ENCODE assay signal across 9 cellular contexts in genomic region chr20:49676581-49677291, GRCh38. TPM values are rescaled to one million over a fixed set of nuclear protein-coding genes. Genes with fewer than 3 reads are reported as not detected.
DNase-seq lines count a peak whose midpoint lies in the region; ATAC-seq, FAIRE-seq and TF ChIP-seq lines count a peak whose summit lies in the region.
"Had no signal": no experiment of that assay in that cellular context is flagged by ENCODE, and none has a peak within 500 bp of the region (broad histone marks: within the 10 kb centered on the region; RNA-seq: fewer than 3 reads in every experiment).

No MANE protein-coding gene starts in this region.

- H3K36me3 Mint-ChIP-seq in activated naive CD8-positive, alpha-beta T cell treated with anti-CD3 and anti-CD28 coated beads, Interleukin-2, amount 10 ng/mL, durations not matched to agents 7 days and 5 days = peaks cover 8% of the 10 kb centered on the region

- intact Hi-C loops in HepG2 (cut with micrococcal nuclease; ENCODE audit: unreplicated experiment) = no loop called here

- H3K4me1 Mint-ChIP-seq in activated naive CD8-positive, alpha-beta T cell treated with anti-CD3 and anti-CD28 coated beads, Interleukin-2, amount 10 ng/mL, durations not matched to agents 7 days and 5 days = peaks cover 44% of the 10 kb centered on the region

- no peak for TF ChIP-seq POLR2A in HepG2 (IDR thresholded peaks at IDR 0.05; ENCODE audit: insufficient read depth in 1 of 2, low read depth in 2 of 2, low read length in 2 of 2)

- H3K27ac Mint-ChIP-seq in activated naive CD8-positive, alpha-beta T cell treated with anti-CD3 and anti-CD28 coated beads, Interleukin-2, amount 10 ng/mL, durations not matched to agents 7 days and 5 days = no peak overlapping the region

- H2AFZ ChIP-seq in HepG2 (ENCODE audit: low read length) = no peak overlapping the region

- peaks cover 96% of the 10 kb centered on the region for H3K4me1 ChIP-seq in HepG2 (ENCODE audit: insufficient read depth, low read length)

- in situ Hi-C loops in HepG2 (cut with HindIII; ENCODE audit: extremely low pct_ligation_motif_present, low pct_unique_long_range_greater_than_20kb) = no loop called here

- BruUV-seq in HepG2 (replicated peaks; lab: Mats Ljungman, UMichigan) = no TSS peak

- H3K9me3 Mint-ChIP-seq in activated naive CD8-positive, alpha-beta T cell treated with anti-CD3 and anti-CD28 coated beads, Interleukin-2, amount 10 ng/mL, durations not matched to agents 7 days and 5 days = no peaks in the 10 kb centered on the region

- TF ChIP-seq EP300 in HepG2 (IDR thresholded peaks at IDR 0.05; ENCODE audit: low read depth in 2 of 2, low read length in 2 of 2) = 0 out of 4 replicates have a peak, but pooled peaks of 1 of the 2 experiments have one; percentile 21
- TF ChIP-seq EP300 in HepG2 (CRISPR knock-in tag; IDR thresholded peaks at IDR 0.05; ENCODE audit: borderline replicate concordance) = no peak

- peak overlapping the region; percentile 98 for H3K4me2 ChIP-seq in HepG2 (ENCODE audit: low read depth, low read length)

- TF ChIP-seq RAD21 in HepG2 (CRISPR knock-in tag; IDR thresholded peaks at IDR 0.05) = no peak

- H3K27me3 ChIP-seq in HepG2 (ENCODE audit: control insufficient read depth in 1 of 2, insufficient read depth in 2 of 2, low read length in 2 of 2) = no peaks in the 10 kb centered on the region

- CTCF ChIA-PET in HepG2 (lab: Yijun Ruan, JAX; ENCODE audit: low intra/inter-chr PET ratio, low total read pairs) = no interaction called here

- H3K27me3 Mint-ChIP-seq in activated naive CD8-positive, alpha-beta T cell treated with anti-CD3 and anti-CD28 coated beads, Interleukin-2, amount 10 ng/mL, durations not matched to agents 7 days and 5 days = peaks cover 4% of the 10 kb centered on the region

- WGBS in HepG2 (ENCODE audit: low lambda C conversion rate) = 76% methylated on average over 6 of the region's 6 CpGs

- H3K79me2 ChIP-seq in HepG2 (ENCODE audit: insufficient read depth, low read length) = peaks cover 91% of the 10 kb centered on the region

- H3K27ac ChIP-seq in HepG2 (ENCODE audit: extremely low read length, insufficient read depth, low read length) = peak overlapping the region; percentile 93

- peak overlapping the region; percentile 78 for H3K9ac ChIP-seq in HepG2 (ENCODE audit: insufficient read depth, low read depth, low read length)

- no peak for TF ChIP-seq CTCF in HepG2 (CRISPR knock-in tag; IDR thresholded peaks at IDR 0.05)

- no peaks in the 10 kb centered on the region for H3K9me3 ChIP-seq in HepG2 (ENCODE audit: low read length)

- ATAC-seq in HG02623 (IDR thresholded peaks at IDR 0.05; ENCODE audit: unreplicated experiment) (peak; percentile 47), HepG2 (no peak), HG02970 (IDR thresholded peaks at IDR 0.05; ENCODE audit: low FRiP score, unreplicated experiment) (no peak)
- ATAC-seq in activated naive CD8-positive, alpha-beta T cell treated with anti-CD3 and anti-CD28 coated beads, Interleukin-2, amount 10 ng/mL, durations not matched to agents 7 days and 5 days (ENCODE audit: low read depth) = peak; percentile 79

- peak overlapping the region; percentile 38 for H3K4me3 Mint-ChIP-seq in activated naive CD8-positive, alpha-beta T cell treated with anti-CD3 and anti-CD28 coated beads, Interleukin-2, amount 10 ng/mL, durations not matched to agents 7 days and 5 days

- peak overlapping the region in 1 of 3 experiments; percentile 6; a peak in 1 of 6 replicates for H3K4me3 ChIP-seq in HepG2 (replicated peaks in 1 of 3; ENCODE audit: insufficient read depth in 1 of 3, low read depth in 2 of 3, low read length in 3 of 3)

- H3K36me3 ChIP-seq in HepG2 (replicated peaks in 1 of 2; ENCODE audit: control insufficient read depth in 1 of 2, insufficient read depth in 2 of 2, low read length in 2 of 2) = no peaks in the 10 kb centered on the region; a peak in 1 of 5 replicates

- DNase-seq in DMS153 (lab: John Stamatoyannopoulos, UW) = peak; percentile 36
- DNase-seq in DMS153 treated with DMSO at 0.1 percent for 48 hours (lab: John Stamatoyannopoulos, UW; ENCODE audit: unreplicated experiment) = no peak
- DNase-seq in NOMO-1 treated with DMSO at 0.1 percent for 48 hours (lab: John Stamatoyannopoulos, UW; ENCODE audit: unreplicated experiment) = peak; percentile 69
- DNase-seq in activated naive CD8-positive, alpha-beta T cell treated with anti-CD3 and anti-CD28 coated beads, Interleukin-2, amount 10 ng/mL, durations not matched to agents 7 days and 5 days = no peak
- peak; percentile 50 for DNase-seq in HepG2 (ENCODE audit: low spot score)
- DNase-seq in iPS-NIHi7 (ENCODE audit: extremely low spot score) = no peak

- POLR2A ChIA-PET in activated naive CD8-positive, alpha-beta T cell treated with anti-CD3 and anti-CD28 coated beads, Interleukin-2, amount 10 ng/mL, durations not matched to agents 7 days and 5 days (lab: Charles Lee) = no interaction called here
- POLR2A ChIA-PET in HepG2 (lab: Yijun Ruan, JAX) = interaction anchor here (1.8 to 2.4 kb wide), 3 partner anchors 15 to 99 kb away, joined by 9 to 35 read pairs (median 9); no protein-coding TSS in a partner anchor

- H4K20me1 ChIP-seq in HepG2 (ENCODE audit: insufficient read depth, low read length) = 0 out of 2 replicates have a peak, but pooled peaks cover 3% of the 10 kb centered on the region

- no peak for FAIRE-seq in HepG2 (lab: Jason Lieb, UNC)
- FAIRE-seq: A204.1 had no signal

TF ChIP-seq in HepG2, 621 proteins besides CTCF, POLR2A, EP300 and RAD21 (continues in another document):
- TF ChIP-seq, protein P1, sequence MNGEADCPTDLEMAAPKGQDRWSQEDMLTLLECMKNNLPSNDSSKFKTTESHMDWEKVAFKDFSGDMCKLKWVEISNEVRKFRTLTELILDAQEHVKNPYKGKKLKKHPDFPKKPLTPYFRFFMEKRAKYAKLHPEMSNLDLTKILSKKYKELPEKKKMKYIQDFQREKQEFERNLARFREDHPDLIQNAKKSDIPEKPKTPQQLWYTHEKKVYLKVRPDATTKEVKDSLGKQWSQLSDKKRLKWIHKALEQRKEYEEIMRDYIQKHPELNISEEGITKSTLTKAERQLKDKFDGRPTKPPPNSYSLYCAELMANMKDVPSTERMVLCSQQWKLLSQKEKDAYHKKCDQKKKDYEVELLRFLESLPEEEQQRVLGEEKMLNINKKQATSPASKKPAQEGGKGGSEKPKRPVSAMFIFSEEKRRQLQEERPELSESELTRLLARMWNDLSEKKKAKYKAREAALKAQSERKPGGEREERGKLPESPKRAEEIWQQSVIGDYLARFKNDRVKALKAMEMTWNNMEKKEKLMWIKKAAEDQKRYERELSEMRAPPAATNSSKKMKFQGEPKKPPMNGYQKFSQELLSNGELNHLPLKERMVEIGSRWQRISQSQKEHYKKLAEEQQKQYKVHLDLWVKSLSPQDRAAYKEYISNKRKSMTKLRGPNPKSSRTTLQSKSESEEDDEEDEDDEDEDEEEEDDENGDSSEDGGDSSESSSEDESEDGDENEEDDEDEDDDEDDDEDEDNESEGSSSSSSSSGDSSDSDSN (CRISPR knock-in tag; IDR thresholded peaks at IDR 0.05) = no peak
- no peak for TF ChIP-seq CAMTA2 (CRISPR knock-in tag; IDR thresholded peaks at IDR 0.05; ENCODE audit: borderline replicate concordance)
- TF ChIP-seq, protein P2, sequence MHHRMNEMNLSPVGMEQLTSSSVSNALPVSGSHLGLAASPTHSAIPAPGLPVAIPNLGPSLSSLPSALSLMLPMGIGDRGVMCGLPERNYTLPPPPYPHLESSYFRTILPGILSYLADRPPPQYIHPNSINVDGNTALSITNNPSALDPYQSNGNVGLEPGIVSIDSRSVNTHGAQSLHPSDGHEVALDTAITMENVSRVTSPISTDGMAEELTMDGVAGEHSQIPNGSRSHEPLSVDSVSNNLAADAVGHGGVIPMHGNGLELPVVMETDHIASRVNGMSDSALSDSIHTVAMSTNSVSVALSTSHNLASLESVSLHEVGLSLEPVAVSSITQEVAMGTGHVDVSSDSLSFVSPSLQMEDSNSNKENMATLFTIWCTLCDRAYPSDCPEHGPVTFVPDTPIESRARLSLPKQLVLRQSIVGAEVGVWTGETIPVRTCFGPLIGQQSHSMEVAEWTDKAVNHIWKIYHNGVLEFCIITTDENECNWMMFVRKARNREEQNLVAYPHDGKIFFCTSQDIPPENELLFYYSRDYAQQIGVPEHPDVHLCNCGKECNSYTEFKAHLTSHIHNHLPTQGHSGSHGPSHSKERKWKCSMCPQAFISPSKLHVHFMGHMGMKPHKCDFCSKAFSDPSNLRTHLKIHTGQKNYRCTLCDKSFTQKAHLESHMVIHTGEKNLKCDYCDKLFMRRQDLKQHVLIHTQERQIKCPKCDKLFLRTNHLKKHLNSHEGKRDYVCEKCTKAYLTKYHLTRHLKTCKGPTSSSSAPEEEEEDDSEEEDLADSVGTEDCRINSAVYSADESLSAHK (CRISPR knock-in tag; IDR thresholded peaks at IDR 0.05; ENCODE audit: borderline replicate concordance) = no peak
- TF ChIP-seq ZNF333 (CRISPR knock-in tag; IDR thresholded peaks at IDR 0.05; ENCODE audit: borderline replicate concordance) = no peak
- peak; percentile 92 for TF ChIP-seq MAFG (CRISPR knock-in tag; IDR thresholded peaks at IDR 0.05)

RNA-seq across cellular contexts. Expression of gene B4GALT5, which starts 36.9 kb away (rescaled TPM):
- total RNA-seq in activated naive CD8-positive, alpha-beta T cell treated with anti-CD3 and anti-CD28 coated beads, Interleukin-2, amount 10 ng/mL, durations not matched to agents 7 days and 5 days = 10 to 100 TPM; 13.5 to 13.7 TPM
- 26.7 and 30.9 TPM in 2 replicates for total RNA-seq in HepG2 (2016; rRNA removed; fragmentation: Illumina TruSeq; extraction: Trizol)
- 8.0 and 8.5 TPM in 2 replicates for total RNA-seq in HepG2 (2016; cell fraction: cytosol; rRNA removed; fragmentation: Illumina TruSeq; extraction: Trizol; ENCODE audit: low read depth)
- 22.9 and 29.9 TPM in 2 replicates for total RNA-seq in HepG2 (2016; cell fraction: insoluble cytoplasmic fraction; rRNA removed; fragmentation: Illumina TruSeq; extraction: Trizol)
- total RNA-seq in HepG2 (2016; cell fraction: membrane; rRNA removed; fragmentation: Illumina TruSeq; extraction: Trizol) = 33.9 and 36.1 TPM in 2 replicates
- 27.2 and 29.5 TPM in 2 replicates for total RNA-seq in HepG2 (2016; cell fraction: nucleus; rRNA removed; fragmentation: Illumina TruSeq; extraction: Trizol)
- 27.3 and 29.3 TPM in 2 replicates for polyA plus RNA-seq in HepG2 (2011; rRNA removed)
- 18.3 and 27.5 TPM in 2 replicates for polyA plus RNA-seq in HepG2 (2011; cell fraction: cytosol; rRNA removed)
- 11.9 and 15.8 TPM in 2 replicates for polyA plus RNA-seq in HepG2 (2011; cell fraction: nucleus; rRNA removed)
- polyA plus RNA-seq in HepG2 (2012) = 18.1 and 19.7 TPM in 2 replicates
- 5.4 and 5.7 TPM in 2 replicates for polyA plus RNA-seq in HepG2 (2016; cell fraction: cytosol; fragmentation: Illumina TruSeq; extraction: Trizol; ENCODE audit: low read depth)
- 22.6 and 24.2 TPM in 2 replicates for polyA plus RNA-seq in HepG2 (2016; cell fraction: insoluble cytoplasmic fraction; fragmentation: Illumina TruSeq; extraction: Trizol; ENCODE audit: low read depth)
- 22.9 and 23.5 TPM in 2 replicates for polyA plus RNA-seq in HepG2 (2016; cell fraction: membrane; fragmentation: Illumina TruSeq; extraction: Trizol; ENCODE audit: low read depth)
- polyA plus RNA-seq in HepG2 (2016; cell fraction: nucleus; fragmentation: Illumina TruSeq; extraction: Trizol; ENCODE audit: insufficient read depth, low read depth) = 42.1 and 46.2 TPM in 2 replicates
- polyA minus RNA-seq in HepG2 (2011; rRNA and poly(A)+ RNA removed; ENCODE audit: low replicate concordance) = 38.2 and 60.8 TPM in 2 replicates
- polyA minus RNA-seq in HepG2 (2011; cell fraction: cytosol; rRNA and poly(A)+ RNA removed) = 22.1 and 24.1 TPM in 2 replicates
- 13.5 and 18.5 TPM in 2 replicates for polyA minus RNA-seq in HepG2 (2011; cell fraction: nucleus; rRNA and poly(A)+ RNA removed)

Comparison
In these comparisons a context has a peak if more than half of its experiments do, and no peak if none do; other contexts are left out.
1. DNase-seq: peak in DMS153 (single experiment), NOMO-1 treated with DMSO at 0.1 percent for 48 hours (single experiment) and HepG2 (single experiment); none in DMS153 treated with DMSO at 0.1 percent for 48 hours (single experiment), activated naive CD8-positive, alpha-beta T cell treated with anti-CD3 and anti-CD28 coated beads, Interleukin-2, amount 10 ng/mL, durations not matched to agents 7 days and 5 days (single experiment) and iPS-NIHi7 (single experiment).
2. ATAC-seq: peak in HG02623 (single experiment) and activated naive CD8-positive, alpha-beta T cell treated with anti-CD3 and anti-CD28 coated beads, Interleukin-2, amount 10 ng/mL, durations not matched to agents 7 days and 5 days (single experiment); none in HepG2 (single experiment) and HG02970 (single experiment).